Comparison of ENCODE assay signal across 8 cellular contexts in the genomic region with DNA sequence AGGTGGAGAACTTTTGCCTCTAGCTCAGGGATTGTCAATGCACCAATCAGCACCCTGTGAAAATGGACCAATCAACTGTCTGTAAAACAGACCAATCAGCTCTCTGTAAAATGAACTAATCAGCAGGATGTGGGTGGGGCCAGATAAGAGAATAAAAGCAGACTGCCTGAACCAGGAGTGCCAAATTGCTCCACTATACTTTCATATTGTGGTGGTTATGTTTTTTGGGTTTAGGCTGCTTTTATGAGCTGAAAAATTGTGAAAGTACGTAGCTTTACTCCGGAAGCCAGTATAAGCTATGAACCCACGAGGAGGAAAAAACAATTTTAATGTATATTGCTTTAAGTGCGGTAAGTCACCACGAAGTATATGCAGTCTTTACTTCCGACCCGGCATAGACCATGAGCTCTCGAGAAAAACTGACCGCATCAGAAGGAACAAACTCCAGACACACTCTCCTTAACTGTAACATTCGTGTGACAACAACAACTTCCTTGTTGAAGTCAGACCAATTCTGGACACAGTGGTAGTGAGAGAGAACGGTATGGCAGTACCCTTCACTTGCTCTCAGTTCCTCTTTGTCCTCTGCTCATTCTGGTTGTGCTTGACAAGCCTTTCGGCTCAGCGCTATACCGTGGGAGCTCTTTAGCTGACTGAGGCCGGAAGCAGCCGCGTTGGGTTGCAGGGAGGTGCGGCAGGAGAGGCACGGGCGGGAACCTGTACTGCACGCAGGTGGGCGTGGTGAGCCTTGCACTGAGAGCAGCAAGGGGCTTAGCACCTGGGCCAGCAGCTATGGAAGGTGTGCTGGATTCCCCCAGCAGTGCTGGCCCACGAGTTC.
A peak's percentile ranks its signal among the peaks of the same experiment; 100 is the strongest.
DNase-seq lines count a peak whose midpoint lies in the region; ATAC-seq, FAIRE-seq and TF ChIP-seq lines count a peak whose summit lies in the region.

No MANE protein-coding gene starts in this region.

- no peaks in the 10 kb centered on the region for H3K9me2 ChIP-seq in PC-3 (replicated peaks; ENCODE audit: low read length)

- peaks cover 6% of the 10 kb centered on the region for H3K9me3 Mint-ChIP-seq in activated naive CD8-positive, alpha-beta T cell treated with anti-CD3 and anti-CD28 coated beads, Interleukin-2, amount 10 ng/mL, durations not matched to agents 7 days and 5 days

- H3K27me3 ChIP-seq in PC-3 (ENCODE audit: low read length) = no peaks in the 10 kb centered on the region; the same call in 1 of the 2 replicates

- H3K36me3 Mint-ChIP-seq in activated naive CD8-positive, alpha-beta T cell treated with anti-CD3 and anti-CD28 coated beads, Interleukin-2, amount 10 ng/mL, durations not matched to agents 7 days and 5 days = peaks cover 8% of the 10 kb centered on the region

- intact Hi-C loops in PC-3 (cut with micrococcal nuclease) = no loop called here

- BruUV-seq in PC-3 (replicated peaks; lab: Mats Ljungman, UMichigan) = no TSS peak

- POLR2A ChIA-PET in activated naive CD8-positive, alpha-beta T cell treated with anti-CD3 and anti-CD28 coated beads, Interleukin-2, amount 10 ng/mL, durations not matched to agents 7 days and 5 days (lab: Charles Lee) = interaction anchor here (0.6 to 5.4 kb wide), 22 partner anchors 12 to 228 kb away, joined by 3 to 220 read pairs (median 7); partner anchors contain the start of genes CDKAL1, E2F3 and MBOAT1
- POLR2A ChIA-PET in PC-3 (lab: Charles Lee; ENCODE audit: unreplicated experiment) = no interaction called here

- no peaks in the 10 kb centered on the region for H3K27me3 Mint-ChIP-seq in activated naive CD8-positive, alpha-beta T cell treated with anti-CD3 and anti-CD28 coated beads, Interleukin-2, amount 10 ng/mL, durations not matched to agents 7 days and 5 days

- peak overlapping the region; percentile 99 for H3K27ac Mint-ChIP-seq in activated naive CD8-positive, alpha-beta T cell treated with anti-CD3 and anti-CD28 coated beads, Interleukin-2, amount 10 ng/mL, durations not matched to agents 7 days and 5 days

- no peak for FAIRE-seq in H54 (lab: Jason Lieb, UNC)

- peak; percentile 68 for DNase-seq in T follicular helper cell (ENCODE audit: low read depth)
- peak; percentile 83 for DNase-seq in activated naive CD8-positive, alpha-beta T cell treated with anti-CD3 and anti-CD28 coated beads, Interleukin-2, amount 10 ng/mL, durations not matched to agents 7 days and 5 days
- peak; percentile 49 to 59 for DNase-seq in stimulated activated CD4-positive, alpha-beta T cell treated with anti-CD3 and anti-CD28 coated beads, Interleukin-15, amount 100 ng/mL, for 48 hours (ENCODE audit: low read depth in 2 of 2)
- DNase-seq in NCI-H128 (lab: John Stamatoyannopoulos, UW; ENCODE audit: unreplicated experiment) = no peak
- DNase-seq in PC-3 = no peak
- DNase-seq in H54 (ENCODE audit: insufficient read length, low spot score) = no peak

- H3K4me1 Mint-ChIP-seq in activated naive CD8-positive, alpha-beta T cell treated with anti-CD3 and anti-CD28 coated beads, Interleukin-2, amount 10 ng/mL, durations not matched to agents 7 days and 5 days = peaks cover 17% of the 10 kb centered on the region

- no peak overlapping the region for H3K9ac ChIP-seq in PC-3 (ENCODE audit: low read length)

- H3K36me3 ChIP-seq in PC-3 (ENCODE audit: low read depth, low read length) = no peaks in the 10 kb centered on the region

- H3K4me3 Mint-ChIP-seq in activated naive CD8-positive, alpha-beta T cell treated with anti-CD3 and anti-CD28 coated beads, Interleukin-2, amount 10 ng/mL, durations not matched to agents 7 days and 5 days = peak overlapping the region; percentile 90

- no peaks in the 10 kb centered on the region for H3K4me1 ChIP-seq in PC-3 (ENCODE audit: insufficient read depth, low read length)

- H2AFZ ChIP-seq in PC-3 (ENCODE audit: low read length) = no peak overlapping the region

- CTCF ChIA-PET in PC-3 (lab: Charles Lee) = no interaction called here

- H3K9me3 ChIP-seq in PC-3 (ENCODE audit: low read length) = no peaks in the 10 kb centered on the region

- H3K4me3 ChIP-seq in PC-3 (ENCODE audit: low read length) = no peak overlapping the region

- H3F3A ChIP-seq in PC-3 (ENCODE audit: low read length, unreplicated experiment) = no peaks in the 10 kb centered on the region

- H3K27ac ChIP-seq in PC-3 (ENCODE audit: low read length) = no peak overlapping the region

- H3K79me2 ChIP-seq in PC-3 (ENCODE audit: low read length) = no peaks in the 10 kb centered on the region

- H3K4me2 ChIP-seq in PC-3 (ENCODE audit: low read length) = no peak overlapping the region

- no peaks in the 10 kb centered on the region for H4K20me1 ChIP-seq in PC-3 (ENCODE audit: low read length)

- TF ChIP-seq POLR2A in H54 (IDR thresholded peaks at IDR 0.05; ENCODE audit: low read depth, low read length) = no peak

- peak; percentile 98 for ATAC-seq in GM18867 (IDR thresholded peaks at IDR 0.05; ENCODE audit: unreplicated experiment)
- peak; percentile 99 for ATAC-seq in HG02970 (IDR thresholded peaks at IDR 0.05; ENCODE audit: low FRiP score, unreplicated experiment)
- ATAC-seq in activated naive CD8-positive, alpha-beta T cell treated with anti-CD3 and anti-CD28 coated beads, Interleukin-2, amount 10 ng/mL, durations not matched to agents 7 days and 5 days (ENCODE audit: low read depth) = peak; percentile 94
- ATAC-seq in PC-3 = no peak

- TF ChIP-seq CTCF in PC-3 (conservative IDR thresholded peaks at IDR 0.05; ENCODE audit: low read depth, low read length) = no peak

Comparison
In these comparisons a context has a peak if more than half of its experiments do, and no peak if none do; other contexts are left out.
1. DNase-seq: peak in T follicular helper cell (single experiment), activated naive CD8-positive, alpha-beta T cell treated with anti-CD3 and anti-CD28 coated beads, Interleukin-2, amount 10 ng/mL, durations not matched to agents 7 days and 5 days (single experiment) and stimulated activated CD4-positive, alpha-beta T cell treated with anti-CD3 and anti-CD28 coated beads, Interleukin-15, amount 100 ng/mL, for 48 hours (2 of 2); none in NCI-H128 (single experiment), PC-3 (single experiment) and H54 (single experiment).